18 cellular contexts compared by ENCODE assay signal in genomic region chr4:133866328-133866699, GRCh38.
DNase-seq lines count a peak whose midpoint lies in the region; ATAC-seq, FAIRE-seq and TF ChIP-seq lines count a peak whose summit lies in the region.
"Had no signal": no experiment of that assay in that cellular context is flagged by ENCODE, and none has a peak within 500 bp of the region (broad histone marks: within the 10 kb centered on the region; RNA-seq: fewer than 3 reads in every experiment).

No MANE protein-coding gene starts in this region.

- CTCF ChIA-PET in RWPE1 (lab: Yijun Ruan, JAX): no interaction called here

- ATAC-seq in SK-N-SH treated with all-trans-retinoic acid at 6 μM for 48 hours: no peak
- ATAC-seq: activated T-helper 17 cell treated with anti-CD3 and anti-CD28 coated beads, Interleukin-2, amount 50 U/mL, for 72 hours; stimulated activated naive CD8-positive, alpha-beta T cell treated with anti-CD3 and anti-CD28 coated beads, Interleukin-15, Interleukin-2, amounts not matched to agents 100 U/mL and 50 U/mL, for 24 hours had no signal

- peak; percentile 46 for DNase-seq in NCI-H2107 treated with DMSO at 0.1 percent for 48 hours (lab: John Stamatoyannopoulos, UW; ENCODE audit: unreplicated experiment)
- DNase-seq in NCI-H2107 (lab: John Stamatoyannopoulos, UW): no peak
- peak; percentile 55 for DNase-seq in RPMI7951 (ENCODE audit: low read depth)
- peak; percentile 65 for DNase-seq in fibroblast of the aortic adventitia (ENCODE audit: low read depth)
- DNase-seq in urothelium cell line (ENCODE audit: low spot score): peak; percentile 9
- DNase-seq in cortex of kidney (lab: John Stamatoyannopoulos, UW): no peak
- no peak for DNase-seq in RWPE1 (ENCODE audit: low spot score)
- DNase-seq: activated CD4-positive, alpha-beta memory T cell treated with anti-CD3 and anti-CD28 coated beads for 36 hours; dermis blood vessel endothelial cell; NCI-H1694 treated with DMSO at 0.1 percent for 48 hours; occipital lobe; SIG-M5; small intestine; stimulated activated naive CD8-positive, alpha-beta T cell treated with anti-CD3 and anti-CD28 coated beads, Interleukin-15, Interleukin-2, amounts not matched to agents 100 U/mL and 50 U/mL, for 24 hours had no signal

- H3K4me3 ChIP-seq in fibroblast of the aortic adventitia (ENCODE audit: low read depth, low read length): no peak overlapping the region
- H3K4me3 ChIP-seq: vagina had no signal

- TF ChIP-seq CTCF in fibroblast of the aortic adventitia (IDR thresholded peaks at IDR 0.05; ENCODE audit: insufficient read depth, low read length): no peak
- TF ChIP-seq CTCF in RWPE1 (conservative IDR thresholded peaks at IDR 0.05; ENCODE audit: low read depth): no peak

- FAIRE-seq in urothelium cell line (lab: Jason Lieb, UNC): no peak
- FAIRE-seq: A204.1, small intestine had no signal

- H3K27ac ChIP-seq in RWPE1: no peak overlapping the region
- H3K27ac ChIP-seq: vagina had no signal

- POLR2A ChIA-PET in RWPE1 (lab: Yijun Ruan, JAX; ENCODE audit: low non-redundant PET): no interaction called here

TF ChIP-seq in SK-N-SH treated with all-trans-retinoic acid at 6 μM for 48 hours, 23 proteins besides CTCF, POLR2A, EP300 and RAD21:
- TF ChIP-seq ZFP3 (CRISPR knock-in tag; IDR thresholded peaks at IDR 0.05) (no peak), PPARA (CRISPR knock-in tag; IDR thresholded peaks at IDR 0.05; ENCODE audit: borderline replicate concordance) (no peak), CSDC2 (CRISPR knock-in tag; IDR thresholded peaks at IDR 0.05) (no peak), OSR1 (CRISPR knock-in tag; IDR thresholded peaks at IDR 0.05) (no peak), TCF4 (CRISPR knock-in tag; IDR thresholded peaks at IDR 0.05; ENCODE audit: borderline replicate concordance) (no peak), PATZ1 (CRISPR knock-in tag; IDR thresholded peaks at IDR 0.05; ENCODE audit: borderline replicate concordance) (no peak), GLIS3 (CRISPR knock-in tag; IDR thresholded peaks at IDR 0.05) (no peak), BACH2 (CRISPR knock-in tag; IDR thresholded peaks at IDR 0.05; ENCODE audit: borderline replicate concordance) (no peak), TSHZ2 (CRISPR knock-in tag; IDR thresholded peaks at IDR 0.05) (no peak), ZC3H10 (CRISPR knock-in tag; IDR thresholded peaks at IDR 0.05) (no peak), ISL1 (CRISPR knock-in tag; IDR thresholded peaks at IDR 0.05) (no peak), SNAI2 (CRISPR knock-in tag; IDR thresholded peaks at IDR 0.05) (no peak), ESRRG (CRISPR knock-in tag; IDR thresholded peaks at IDR 0.05) (no peak), ZNF70 (CRISPR knock-in tag; IDR thresholded peaks at IDR 0.05) (no peak), ZNF8 (CRISPR knock-in tag; IDR thresholded peaks at IDR 0.05) (no peak), RARB (CRISPR knock-in tag; IDR thresholded peaks at IDR 0.05) (no peak), CREB5 (CRISPR knock-in tag; IDR thresholded peaks at IDR 0.05; ENCODE audit: low read depth) (no peak)
TF ChIP-seq in SK-N-SH treated with all-trans-retinoic acid at 6 μM for 48 hours: peak in this region for 0.

Comparison
In these comparisons a context has a peak if more than half of its experiments do, and no peak if none do; other contexts are left out.
1. DNase-seq: peak in NCI-H2107 treated with DMSO at 0.1 percent for 48 hours (single experiment), RPMI7951 (single experiment), fibroblast of the aortic adventitia (single experiment) and urothelium cell line (single experiment); none in NCI-H2107 (single experiment), cortex of kidney (single experiment) and RWPE1 (single experiment).